19 cellular contexts compared by ENCODE assay signal in genomic region chr3:33941804-33942203, GRCh38.
DNase-seq lines count a peak whose midpoint lies in the region; ATAC-seq lines count a peak whose summit lies in the region.
"Had no signal": no experiment of that assay in that cellular context is flagged by ENCODE, and none has a peak within 500 bp of the region (broad histone marks: within the 10 kb centered on the region; RNA-seq: fewer than 3 reads in every experiment).

No MANE protein-coding gene starts in this region.

- peak overlapping the region; percentile 28 for H3K27ac Mint-ChIP-seq in stimulated activated naive B cell treated with anti-CD40 and anti-IgM and Interleukin-4, amounts not matched to agents 10 μg/mL and 1 μg/mL and 100 μg/mL, for 72 hours
- H3K27ac Mint-ChIP-seq: HFFc6, IgD-negative memory B cell had no signal

- no peak overlapping the region for H3K4me3 Mint-ChIP-seq in stimulated activated naive B cell treated with anti-CD40 and anti-IgM and Interleukin-4, amounts not matched to agents 10 μg/mL and 1 μg/mL and 100 μg/mL, for 72 hours
- H3K4me3 Mint-ChIP-seq: HFFc6, IgD-negative memory B cell had no signal

- H3K4me1 Mint-ChIP-seq in stimulated activated naive B cell treated with anti-CD40 and anti-IgM and Interleukin-4, amounts not matched to agents 10 μg/mL and 1 μg/mL and 100 μg/mL, for 72 hours: peaks cover 0 to 8% of the 10 kb centered on the region in 2 donors
- H3K4me1 Mint-ChIP-seq: IgD-negative memory B cell had no signal

- H3K36me3 Mint-ChIP-seq in stimulated activated naive B cell treated with anti-CD40 and anti-IgM and Interleukin-4, amounts not matched to agents 10 μg/mL and 1 μg/mL and 100 μg/mL, for 72 hours: no peaks in the 10 kb centered on the region
- H3K36me3 Mint-ChIP-seq: IgD-negative memory B cell had no signal

- peak; percentile 2 for DNase-seq in activated CD4-positive, alpha-beta T cell treated with anti-CD3 and anti-CD28 coated beads for 48 hours
- no peak for DNase-seq in activated CD4-positive, alpha-beta T cell treated with anti-CD3 and anti-CD28 coated beads for 4 hours
- no peak for DNase-seq in stimulated activated naive B cell treated with anti-CD40 and anti-IgM and Interleukin-4, amounts not matched to agents 10 μg/mL and 1 μg/mL and 100 μg/mL, for 72 hours
- DNase-seq in COLO829 (ENCODE audit: low spot score): no peak
- no peak for DNase-seq in DMS 273 treated with DMSO at 0.1 percent for 48 hours (lab: John Stamatoyannopoulos, UW)
- no peak for DNase-seq in DMS79 (lab: John Stamatoyannopoulos, UW)
- DNase-seq: 8988T; activated CD4-positive, alpha-beta T cell treated with anti-CD3 and anti-CD28 coated beads, Interleukin-2, amount 50 U/mL, for 4 hours; BE2C; HFFc6; NCI-H2029; NCI-H510A treated with DMSO at 0.1 percent for 48 hours; stimulated activated CD4-positive, alpha-beta T cell treated with anti-CD3 and anti-CD28 coated beads, Interleukin-4, amount 100 ng/mL, for 1 hour had no signal

- peak; percentile 68 for ATAC-seq in GM21381 (IDR thresholded peaks at IDR 0.05; ENCODE audit: unreplicated experiment)
- peak; percentile 78 for ATAC-seq in HG03378 (IDR thresholded peaks at IDR 0.05; ENCODE audit: unreplicated experiment)
- ATAC-seq in stimulated activated naive B cell treated with anti-CD40 and anti-IgM and Interleukin-4, amounts not matched to agents 10 μg/mL and 1 μg/mL and 100 μg/mL, for 72 hours (replicated peaks): peak; percentile 80 to 85
- ATAC-seq: esophagus mucosa, left lobe of liver, Right ventricle myocardium inferior had no signal

- no peaks in the 10 kb centered on the region for H3K9me3 Mint-ChIP-seq in stimulated activated naive B cell treated with anti-CD40 and anti-IgM and Interleukin-4, amounts not matched to agents 10 μg/mL and 1 μg/mL and 100 μg/mL, for 72 hours
- H3K9me3 Mint-ChIP-seq: HFFc6 had no signal

- peaks cover 0 to 5% of the 10 kb centered on the region in 2 donors for H3K27me3 Mint-ChIP-seq in stimulated activated naive B cell treated with anti-CD40 and anti-IgM and Interleukin-4, amounts not matched to agents 10 μg/mL and 1 μg/mL and 100 μg/mL, for 72 hours
